Comparison of ENCODE assay signal across 14 cellular contexts in the genomic region with DNA sequence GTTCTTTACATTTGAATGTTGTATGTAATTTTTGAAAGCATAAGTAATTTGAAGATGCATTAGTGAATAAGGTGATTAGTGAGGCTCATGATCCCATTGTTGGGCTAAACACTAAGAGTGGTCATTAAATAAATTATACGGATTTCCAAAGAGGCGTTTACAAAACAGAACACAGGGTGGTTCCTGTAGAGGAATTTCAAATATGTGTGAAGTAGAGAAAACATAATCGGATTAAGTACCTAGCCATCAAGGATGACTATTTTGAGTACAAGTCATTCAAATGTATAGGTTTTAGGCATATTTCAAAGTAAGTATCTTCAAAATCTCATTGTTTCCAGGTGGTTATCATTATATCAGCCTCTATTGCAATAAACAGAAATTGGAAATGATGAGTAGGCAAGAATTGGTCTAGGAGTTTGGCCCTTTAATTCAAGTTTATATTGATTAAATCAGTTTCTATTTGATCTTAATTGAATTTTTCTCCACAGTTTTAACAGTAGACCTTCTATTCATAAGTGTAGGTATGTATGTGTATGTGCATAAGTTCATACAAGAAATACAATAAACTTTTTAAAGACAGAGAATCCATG.
"Had no signal": no experiment of that assay in that cellular context is flagged by ENCODE, and none has a peak within 500 bp of the region (broad histone marks: within the 10 kb centered on the region; RNA-seq: fewer than 3 reads in every experiment).

No MANE protein-coding gene starts in this region.

- H3K27ac Mint-ChIP-seq: effector memory CD8-positive, alpha-beta T cell; naive thymus-derived CD8-positive, alpha-beta T cell had no signal

- H3K4me1 ChIP-seq: gastroesophageal sphincter had no signal

- DNase-seq: effector memory CD8-positive, alpha-beta T cell; esophagus squamous epithelium; foreskin fibroblast; glutamatergic neuron; mucosa of descending colon; naive thymus-derived CD8-positive, alpha-beta T cell; nucleus accumbens; ovary; right cardiac atrium; stimulated activated CD4-positive, alpha-beta T cell treated with anti-CD3 and anti-CD28 coated beads, Interleukin-2, amount 100 ng/mL, for 48 hours; stimulated activated naive CD4-positive, alpha-beta T cell treated with Interleukin-2 at 50 U/mL for 16 hours; trophoblast cell had no signal

- H3K27me3 ChIP-seq: esophagus squamous epithelium, gastroesophageal sphincter, ovary had no signal

- H3K9me3 Mint-ChIP-seq: effector memory CD8-positive, alpha-beta T cell had no signal

- H3K36me3 ChIP-seq: esophagus squamous epithelium, gastroesophageal sphincter, ovary had no signal

- H3K4me3 ChIP-seq: esophagus squamous epithelium, gastroesophageal sphincter, mucosa of descending colon, ovary, smooth muscle cell had no signal

- H3K4me3 Mint-ChIP-seq: effector memory CD8-positive, alpha-beta T cell; naive thymus-derived CD8-positive, alpha-beta T cell had no signal

- H3K27ac ChIP-seq: esophagus squamous epithelium, gastroesophageal sphincter, ovary had no signal

- ATAC-seq: effector memory CD8-positive, alpha-beta T cell; gastroesophageal sphincter; mucosa of descending colon; naive thymus-derived CD8-positive, alpha-beta T cell; right cardiac atrium had no signal

- H3K4me2 ChIP-seq: smooth muscle cell had no signal

- H3K9me3 ChIP-seq: gastroesophageal sphincter, mucosa of descending colon, ovary had no signal
